14 cellular contexts compared by ENCODE assay signal in genomic region chr18:55541571-55541970, GRCh38.
DNase-seq lines count a peak whose midpoint lies in the region; ATAC-seq and TF ChIP-seq lines count a peak whose summit lies in the region.
"Had no signal": no experiment of that assay in that cellular context is flagged by ENCODE, and none has a peak within 500 bp of the region (broad histone marks: within the 10 kb centered on the region; RNA-seq: fewer than 3 reads in every experiment).

No MANE protein-coding gene starts in this region.

- H3K4me3 ChIP-seq in AG09309 (ENCODE audit: control insufficient read depth, low read depth, low read length), result no peak overlapping the region
- H3K4me3 ChIP-seq: BLaER1 treated with 17β-estradiol and CSF1 and Interleukin-3, amounts not matched to agents 10 nM and 100 nM; HAP-1 had no signal

- ATAC-seq in HG03378 (IDR thresholded peaks at IDR 0.05; ENCODE audit: unreplicated experiment) (no peak), HG02981 (IDR thresholded peaks at IDR 0.05; ENCODE audit: unreplicated experiment) (no peak)

- TF ChIP-seq CTCF in AG09309 (IDR thresholded peaks at IDR 0.05; ENCODE audit: control insufficient read depth, insufficient read depth, low read depth, low read length, missing control alignments), result no peak

- peak; percentile 20 for DNase-seq in AG09309 (ENCODE audit: low read depth)
- peak; percentile 18 for DNase-seq in HCEC 1CT
- DNase-seq in amniotic epithelial cell (ENCODE audit: low read depth), result peak; percentile 45
- DNase-seq in fibroblast of peridontal ligament (ENCODE audit: extremely low read depth), result peak; percentile 21
- no peak for DNase-seq in NCI-H1436 (lab: John Stamatoyannopoulos, UW)
- DNase-seq in NCI-H2227 treated with DMSO at 0.1 percent for 48 hours (lab: John Stamatoyannopoulos, UW), result no peak
- DNase-seq: CD4-positive, CD25-positive, alpha-beta regulatory T cell; DMS 273 treated with DMSO at 0.1 percent for 48 hours; DMS79; HFFc6 had no signal

Comparison
In these comparisons a context has a peak if more than half of its experiments do, and no peak if none do; other contexts are left out.
1. DNase-seq: peak in AG09309 (single experiment), HCEC 1CT (single experiment), amniotic epithelial cell (single experiment) and fibroblast of peridontal ligament (single experiment); none in NCI-H1436 (single experiment) and NCI-H2227 treated with DMSO at 0.1 percent for 48 hours (single experiment).